20 cellular contexts compared by ENCODE assay signal in the genomic region with DNA sequence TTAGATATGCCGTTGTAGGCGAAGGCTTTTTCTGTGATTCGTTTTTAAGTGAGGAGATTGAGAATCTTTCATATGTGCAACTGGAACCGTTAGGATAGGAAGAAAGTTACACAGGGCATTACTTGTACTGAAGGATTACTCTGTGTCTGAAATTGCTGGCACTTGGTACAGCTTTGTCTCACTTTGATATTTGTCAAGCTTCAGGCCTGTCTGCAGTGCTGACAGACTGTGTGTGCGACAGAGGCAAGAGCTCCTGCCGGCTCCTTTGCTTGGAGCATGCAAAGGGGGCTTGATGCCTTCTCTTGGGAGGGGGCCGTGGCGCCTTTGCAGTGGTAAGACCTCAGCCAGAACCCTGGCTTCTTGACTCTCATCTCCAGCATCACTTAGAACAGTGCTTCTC.
"Had no signal": no experiment of that assay in that cellular context is flagged by ENCODE, and none has a peak within 500 bp of the region (broad histone marks: within the 10 kb centered on the region; RNA-seq: fewer than 3 reads in every experiment).

No MANE protein-coding gene starts in this region.

- DNase-seq: activated CD4-positive, alpha-beta T cell treated with anti-CD3 and anti-CD28 coated beads, Interleukin-2, amount 50 U/mL, for 48 hours; activated naive CD4-positive, alpha-beta T cell treated with Interleukin-2 at 50 U/mL for 16 hours; activated naive CD8-positive, alpha-beta T cell treated with anti-CD3 and anti-CD28 coated beads, Interleukin-2, amount 50 U/mL, for 24 hours; aorta; kidney glomerular epithelial cell; lower lobe of right lung; midbrain; posterior cingulate gyrus; SK-N-SH; small intestine; stimulated activated CD4-positive, alpha-beta T cell treated with anti-CD3 and anti-CD28 coated beads, Interleukin-4, amount 100 ng/mL, for 4 hours; stimulated activated CD8-positive, alpha-beta memory T cell treated with anti-CD3 and anti-CD28 coated beads, Interleukin-4, amount 100 ng/mL, for 48 hours; stimulated activated naive CD4-positive, alpha-beta T cell treated with Interleukin-2 at 50 U/mL for 16 hours; T-helper 1 cell; upper lobe of left lung had no signal

- H3K27me3 Mint-ChIP-seq: activated naive CD8-positive, alpha-beta T cell treated with anti-CD3 and anti-CD28 coated beads, Interleukin-2, amount 50 U/mL, for 24 hours; activated T-helper 17 cell treated with anti-CD3 and anti-CD28 coated beads, Interleukin-2, amount 50 U/mL, for 72 hours had no signal

- H3K4me3 ChIP-seq: breast epithelium, lower lobe of right lung, suprapubic skin, upper lobe of left lung had no signal

- H3K4me3 Mint-ChIP-seq: activated naive CD8-positive, alpha-beta T cell treated with anti-CD3 and anti-CD28 coated beads, Interleukin-2, amount 50 U/mL, for 24 hours; activated T-helper 17 cell treated with anti-CD3 and anti-CD28 coated beads, Interleukin-2, amount 50 U/mL, for 72 hours had no signal

- H3K9me3 Mint-ChIP-seq: activated T-helper 17 cell treated with anti-CD3 and anti-CD28 coated beads, Interleukin-2, amount 50 U/mL, for 72 hours had no signal

- H3K27ac ChIP-seq: breast epithelium, lower lobe of right lung, suprapubic skin, upper lobe of left lung, VCaP had no signal

- H3K27me3 ChIP-seq: breast epithelium, suprapubic skin, upper lobe of left lung had no signal

- H3K9me3 ChIP-seq: breast epithelium, lower lobe of right lung, SK-N-SH, suprapubic skin, upper lobe of left lung had no signal

- H3K27ac Mint-ChIP-seq: activated naive CD8-positive, alpha-beta T cell treated with anti-CD3 and anti-CD28 coated beads, Interleukin-2, amount 50 U/mL, for 24 hours; activated T-helper 17 cell treated with anti-CD3 and anti-CD28 coated beads, Interleukin-2, amount 50 U/mL, for 72 hours had no signal

- H3K9ac ChIP-seq: SK-N-SH had no signal

- H3K4me2 ChIP-seq: SK-N-SH had no signal

- H3K36me3 ChIP-seq: breast epithelium, lower lobe of right lung, suprapubic skin, upper lobe of left lung had no signal

- ATAC-seq: activated naive CD8-positive, alpha-beta T cell treated with anti-CD3 and anti-CD28 coated beads, Interleukin-2, amount 50 U/mL, for 24 hours; activated T-helper 17 cell treated with anti-CD3 and anti-CD28 coated beads, Interleukin-2, amount 50 U/mL, for 72 hours; esophagus mucosa; lower lobe of right lung had no signal
